Comparison of ENCODE assay signal across 32 cellular contexts in the genomic region with DNA sequence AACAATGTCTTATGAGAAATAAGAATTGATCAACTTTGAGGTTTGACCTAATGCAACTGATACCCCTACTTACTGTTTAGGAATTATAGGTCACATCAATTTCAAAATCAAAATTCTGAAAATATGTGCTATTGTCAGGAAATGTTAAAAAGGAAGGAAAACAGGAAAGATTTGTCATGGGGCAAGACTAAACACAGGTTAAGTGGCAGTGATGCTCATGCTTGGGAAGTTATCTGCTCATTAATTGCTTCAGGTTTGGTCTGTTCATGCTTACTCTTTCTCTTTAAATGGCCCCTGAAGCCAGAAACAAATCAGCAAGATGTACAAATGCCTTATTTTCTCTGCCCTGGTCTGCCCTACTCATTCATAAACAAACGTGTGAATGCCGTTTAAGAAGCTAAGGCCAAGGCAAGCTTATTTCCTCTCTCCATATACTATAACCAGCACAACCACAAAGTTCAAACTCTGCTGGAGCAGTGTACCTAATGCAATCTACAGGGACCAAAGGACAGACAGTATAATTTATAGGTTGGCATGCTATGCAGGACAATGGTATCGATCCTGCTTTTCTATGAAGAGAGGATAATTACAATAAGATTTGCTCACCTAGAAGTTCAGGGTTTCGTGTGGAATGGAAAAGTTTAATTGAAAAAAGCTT.
"Had no signal": no experiment of that assay in that cellular context is flagged by ENCODE, and none has a peak within 500 bp of the region (broad histone marks: within the 10 kb centered on the region; RNA-seq: fewer than 3 reads in every experiment).

No MANE protein-coding gene starts in this region.

- H3K4me3 ChIP-seq: breast epithelium, gastrocnemius medialis, ovary, skin epidermis, stomach, thyroid gland, upper lobe of right lung had no signal

- H3K27me3 Mint-ChIP-seq: activated CD4-positive, alpha-beta memory T cell treated with anti-CD3 and anti-CD28 coated beads, Interleukin-2, amount 10 ng/mL, durations not matched to agents 7 days and 5 days; activated T-cell treated with anti-CD3 and anti-CD28 coated beads, Interleukin-2, amount 50 U/mL, for 24 hours; progenitor cell of endocrine pancreas had no signal

- H3K27ac ChIP-seq: breast epithelium, gastrocnemius medialis, ovary, skin epidermis, stomach, thyroid gland, WERI-Rb-1 had no signal

- H3K27me3 ChIP-seq: breast epithelium, gastrocnemius medialis, ovary, stomach, thyroid gland, upper lobe of right lung had no signal

- FAIRE-seq: endometrium, keratinocyte, TTC549 had no signal

- DNase-seq: activated CD4-positive, alpha-beta memory T cell treated with anti-CD3 and anti-CD28 coated beads, Interleukin-2, amount 10 ng/mL, durations not matched to agents 7 days and 5 days; activated CD4-positive, alpha-beta T cell treated with anti-CD3 and anti-CD28 coated beads for 48 hours; activated CD8-positive, alpha-beta memory T cell treated with anti-CD3 and anti-CD28 coated beads, Interleukin-2, amount 50 U/mL, for 48 hours; activated gamma-delta T cell treated with Interleukin-2 at 50 U/mL for 16 hours; activated naive CD4-positive, alpha-beta T cell treated with anti-CD3 and anti-CD28 coated beads, Interleukin-2, amount 50 U/mL, for 16 hours; activated T-cell treated with anti-CD3 and anti-CD28 coated beads, Interleukin-2, amount 50 U/mL, for 24 hours; central memory CD4-positive, alpha-beta T cell; dermis blood vessel endothelial cell; effector CD8-positive, alpha-beta T cell; gastrocnemius medialis; hippocampal formation; left cardiac atrium; mammary epithelial cell; naive B cell; nephron progenitor cell; ovary; stimulated activated CD4-positive, alpha-beta T cell treated with anti-CD3 and anti-CD28 coated beads, Interleukin-4, amount 100 ng/mL, for 4 hours; stimulated activated CD8-positive, alpha-beta memory T cell treated with anti-CD3 and anti-CD28 coated beads, Interleukin-4, amount 100 ng/mL, for 48 hours; stomach; T-helper 9 cell; thyroid gland; upper lobe of right lung; WERI-Rb-1 had no signal

- H3K9me3 ChIP-seq: breast epithelium, gastrocnemius medialis, ovary, stomach, thyroid gland, upper lobe of right lung had no signal

- H3K36me3 Mint-ChIP-seq: stimulated activated memory B cell treated with anti-CD40 and anti-IgM and Interleukin-4, amounts not matched to agents 10 μg/mL and 1 μg/mL and 100 μg/mL, for 72 hours had no signal

- H3K36me3 ChIP-seq: breast epithelium, gastrocnemius medialis, ovary, stomach, thyroid gland, upper lobe of right lung, WERI-Rb-1 had no signal

- H3K27ac Mint-ChIP-seq: activated CD4-positive, alpha-beta memory T cell treated with anti-CD3 and anti-CD28 coated beads, Interleukin-2, amount 10 ng/mL, durations not matched to agents 7 days and 5 days; activated T-cell treated with anti-CD3 and anti-CD28 coated beads, Interleukin-2, amount 50 U/mL, for 24 hours; naive B cell; nephron progenitor cell; progenitor cell of endocrine pancreas; stimulated activated memory B cell treated with anti-CD40 and anti-IgM and Interleukin-4, amounts not matched to agents 10 μg/mL and 1 μg/mL and 100 μg/mL, for 72 hours had no signal

- H3K4me3 Mint-ChIP-seq: activated CD4-positive, alpha-beta memory T cell treated with anti-CD3 and anti-CD28 coated beads, Interleukin-2, amount 10 ng/mL, durations not matched to agents 7 days and 5 days; activated T-cell treated with anti-CD3 and anti-CD28 coated beads, Interleukin-2, amount 50 U/mL, for 24 hours; naive B cell; nephron progenitor cell; stimulated activated memory B cell treated with anti-CD40 and anti-IgM and Interleukin-4, amounts not matched to agents 10 μg/mL and 1 μg/mL and 100 μg/mL, for 72 hours had no signal

- ATAC-seq: activated CD4-positive, CD25-positive, alpha-beta regulatory T cell treated with anti-CD3 and anti-CD28 coated beads, Interleukin-2, amount 50 U/mL, for 24 hours; gastrocnemius medialis; left cardiac atrium; sciatic nerve; stimulated activated memory B cell treated with anti-CD40 and anti-IgM and Interleukin-4, amounts not matched to agents 10 μg/mL and 1 μg/mL and 100 μg/mL, for 72 hours; upper lobe of right lung had no signal

- H3K4me1 Mint-ChIP-seq: naive B cell; stimulated activated memory B cell treated with anti-CD40 and anti-IgM and Interleukin-4, amounts not matched to agents 10 μg/mL and 1 μg/mL and 100 μg/mL, for 72 hours had no signal

- H3K9me3 Mint-ChIP-seq: activated CD4-positive, alpha-beta memory T cell treated with anti-CD3 and anti-CD28 coated beads, Interleukin-2, amount 10 ng/mL, durations not matched to agents 7 days and 5 days had no signal

- H3K4me1 ChIP-seq: breast epithelium had no signal
